ENCODE assay signal across 8 cellular contexts in genomic region chr3:150545419-150546225, GRCh38. TPM values are rescaled to one million over a fixed set of nuclear protein-coding genes. Genes with fewer than 3 reads are reported as not detected.
DNase-seq lines count a peak whose midpoint lies in the region; ATAC-seq and TF ChIP-seq lines count a peak whose summit lies in the region.

No MANE protein-coding gene starts in this region.

- peaks cover 54% of the 10 kb centered on the region for H3K4me1 Mint-ChIP-seq in T-helper 2 cell treated with Interferon-gamma antibody and Interleukin-4, amounts not matched to agents 5 μg/mL and 100 μg/mL, for 36 hours (ENCODE audit: low read depth)
- peaks cover 43% of the 10 kb centered on the region for H3K4me1 Mint-ChIP-seq in chondrocyte (ENCODE audit: low read depth)

- TF ChIP-seq CTCF in chondrocyte (IDR thresholded peaks at IDR 0.05), result peak; percentile 35
- no peak for TF ChIP-seq CTCF in liver (IDR thresholded peaks at IDR 0.05; ENCODE audit: low read depth, low read length, missing input control)

- peak; percentile 25 to 48 (median 40) for DNase-seq in activated CD4-positive, CD25-positive, alpha-beta regulatory T cell (lab: John Stamatoyannopoulos, UW)
- no peak for DNase-seq in activated CD4-positive, CD25-positive, alpha-beta regulatory T cell treated with anti-CD3 and anti-CD28 coated beads, Interleukin-2, amount 50 U/mL, for 72 hours
- DNase-seq in T-helper 2 cell treated with Interferon-gamma antibody and Interleukin-4, amounts not matched to agents 5 μg/mL and 100 μg/mL, for 36 hours (ENCODE audit: low spot score), result no peak
- DNase-seq in chondrocyte (ENCODE audit: low spot score) (no peak), NCI-H774 (lab: John Stamatoyannopoulos, UW) (no peak)
- peak in 2 of 3 donors; percentile 3 to 8 for DNase-seq in stimulated activated CD4-positive, alpha-beta T cell treated with anti-CD3 and anti-CD28 coated beads, TNF-alpha, amount 100 ng/mL, for 1 hour (ENCODE audit: low read depth in 3 of 3, low spot score in 1 of 3)

- peaks cover 4 to 23% (median 17%) of the 10 kb centered on the region in 4 donors for H3K4me1 ChIP-seq in liver (ENCODE audit: control insufficient read depth in 4 of 4, insufficient read depth in 4 of 4, low read length in 3 of 4)

- H3K4me3 ChIP-seq in liver (ENCODE audit: low read depth in 1 of 3, low read length in 3 of 3), result peak overlapping the region; percentile 82 to 90 (median 89)

- H3K9me3 ChIP-seq in liver (ENCODE audit: control insufficient read depth in 4 of 4, low read length in 3 of 4), result no peaks in the 10 kb centered on the region

- peaks cover 3 to 24% (median 17%) of the 10 kb centered on the region in 4 donors for H3K36me3 ChIP-seq in liver (ENCODE audit: control insufficient read depth in 4 of 4, insufficient read depth in 3 of 4, low read depth in 1 of 4, low read length in 3 of 4)

- TF ChIP-seq RAD21 in liver (IDR thresholded peaks at IDR 0.05), result no peak

- no peaks in the 10 kb centered on the region for H3K9me3 Mint-ChIP-seq in T-helper 2 cell treated with Interferon-gamma antibody and Interleukin-4, amounts not matched to agents 5 μg/mL and 100 μg/mL, for 36 hours
- H3K9me3 Mint-ChIP-seq in chondrocyte (ENCODE audit: low read depth), result no peaks in the 10 kb centered on the region

- peak overlapping the region; percentile 99 for H3K27ac ChIP-seq in liver (ENCODE audit: low read depth in 1 of 2, low read length in 2 of 2)

- H3K27me3 ChIP-seq in liver (ENCODE audit: control insufficient read depth in 4 of 4, insufficient read depth in 4 of 4, low read length in 3 of 4), result no peaks in the 10 kb centered on the region

- H3K27ac Mint-ChIP-seq in T-helper 2 cell treated with Interferon-gamma antibody and Interleukin-4, amounts not matched to agents 5 μg/mL and 100 μg/mL, for 36 hours, result peak overlapping the region; percentile 97
- peak overlapping the region; percentile 98 for H3K27ac Mint-ChIP-seq in chondrocyte (ENCODE audit: unreplicated experiment)

- WGBS in liver, result under 1% methylated on average over 54 of the region's 54 CpGs

- no peaks in the 10 kb centered on the region for H3K27me3 Mint-ChIP-seq in T-helper 2 cell treated with Interferon-gamma antibody and Interleukin-4, amounts not matched to agents 5 μg/mL and 100 μg/mL, for 36 hours (ENCODE audit: low read depth)
- H3K27me3 Mint-ChIP-seq in chondrocyte (ENCODE audit: low read depth), result no peaks in the 10 kb centered on the region

- peak overlapping the region; percentile 100 for H3K4me3 Mint-ChIP-seq in T-helper 2 cell treated with Interferon-gamma antibody and Interleukin-4, amounts not matched to agents 5 μg/mL and 100 μg/mL, for 36 hours
- H3K4me3 Mint-ChIP-seq in chondrocyte (ENCODE audit: unreplicated experiment), result peak overlapping the region; percentile 88

- peak overlapping the region; percentile 87 to 96 for H3K9ac ChIP-seq in liver (ENCODE audit: low read depth in 1 of 2, low read length in 2 of 2)

- ATAC-seq in HG03521 (IDR thresholded peaks at IDR 0.05; ENCODE audit: unreplicated experiment), result peak; percentile 9

- peaks cover 52% of the 10 kb centered on the region for H3K36me3 Mint-ChIP-seq in T-helper 2 cell treated with Interferon-gamma antibody and Interleukin-4, amounts not matched to agents 5 μg/mL and 100 μg/mL, for 36 hours (ENCODE audit: low read depth)
- peaks cover 8% of the 10 kb centered on the region for H3K36me3 Mint-ChIP-seq in chondrocyte (ENCODE audit: low read depth)

TF ChIP-seq in liver, 16 proteins besides CTCF, POLR2A, EP300 and RAD21:
- TF ChIP-seq, protein P1, sequence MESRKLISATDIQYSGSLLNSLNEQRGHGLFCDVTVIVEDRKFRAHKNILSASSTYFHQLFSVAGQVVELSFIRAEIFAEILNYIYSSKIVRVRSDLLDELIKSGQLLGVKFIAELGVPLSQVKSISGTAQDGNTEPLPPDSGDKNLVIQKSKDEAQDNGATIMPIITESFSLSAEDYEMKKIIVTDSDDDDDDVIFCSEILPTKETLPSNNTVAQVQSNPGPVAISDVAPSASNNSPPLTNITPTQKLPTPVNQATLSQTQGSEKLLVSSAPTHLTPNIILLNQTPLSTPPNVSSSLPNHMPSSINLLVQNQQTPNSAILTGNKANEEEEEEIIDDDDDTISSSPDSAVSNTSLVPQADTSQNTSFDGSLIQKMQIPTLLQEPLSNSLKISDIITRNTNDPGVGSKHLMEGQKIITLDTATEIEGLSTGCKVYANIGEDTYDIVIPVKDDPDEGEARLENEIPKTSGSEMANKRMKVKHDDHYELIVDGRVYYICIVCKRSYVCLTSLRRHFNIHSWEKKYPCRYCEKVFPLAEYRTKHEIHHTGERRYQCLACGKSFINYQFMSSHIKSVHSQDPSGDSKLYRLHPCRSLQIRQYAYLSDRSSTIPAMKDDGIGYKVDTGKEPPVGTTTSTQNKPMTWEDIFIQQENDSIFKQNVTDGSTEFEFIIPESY (IDR thresholded peaks at IDR 0.05), result no peak
- TF ChIP-seq HNF4G (IDR thresholded peaks at IDR 0.05) (no peak), TAF1 (conservative IDR thresholded peaks at IDR 0.05) (peak; percentile 46), HNF4A (conservative IDR thresholded peaks at IDR 0.05) (no peak)

RNA-seq across cellular contexts. Expression of gene SERP1, which starts 0.7 kb away (rescaled TPM):
- 90.8 to 103 TPM (median 91.4 TPM) in 3 replicates for total RNA-seq in chondrocyte
- 100 to 1,000 TPM; 116 to 254 TPM for total RNA-seq in liver
- 100 to 1,000 TPM; 116 to 247 TPM for polyA plus RNA-seq in liver

RNA-seq across cellular contexts. Expression of gene EIF2A, which starts 1.0 kb away (rescaled TPM):
- total RNA-seq in chondrocyte (48.4 to 73.0 TPM (median 52.4 TPM) in 3 replicates), liver (100 to 1,000 TPM in 1 of 2 donors, 10 to 100 TPM in 1; 65.9 to 104 TPM)
- polyA plus RNA-seq in liver, result 10 to 100 TPM; 23.6 to 28.5 TPM

RNA-seq across cellular contexts. Expression of gene SELENOT, which starts 57.5 kb away (rescaled TPM):
- total RNA-seq in chondrocyte (70.5 to 83.8 TPM (median 79.1 TPM) in 3 replicates), liver (100 to 1,000 TPM in 1 of 2 donors, 10 to 100 TPM in 1; 52.7 to 107 TPM)
- 10 to 100 TPM; 59.2 to 80.8 TPM for polyA plus RNA-seq in liver

Comparison
In these comparisons a context has a peak if more than half of its experiments do, and no peak if none do; other contexts are left out.
1. DNase-seq: peak in activated CD4-positive, CD25-positive, alpha-beta regulatory T cell (4 of 4) and stimulated activated CD4-positive, alpha-beta T cell treated with anti-CD3 and anti-CD28 coated beads, TNF-alpha, amount 100 ng/mL, for 1 hour (2 of 3); none in activated CD4-positive, CD25-positive, alpha-beta regulatory T cell treated with anti-CD3 and anti-CD28 coated beads, Interleukin-2, amount 50 U/mL, for 72 hours (single experiment), T-helper 2 cell treated with Interferon-gamma antibody and Interleukin-4, amounts not matched to agents 5 μg/mL and 100 μg/mL, for 36 hours (single experiment), chondrocyte (single experiment) and NCI-H774 (single experiment).